In the genomic region with DNA sequence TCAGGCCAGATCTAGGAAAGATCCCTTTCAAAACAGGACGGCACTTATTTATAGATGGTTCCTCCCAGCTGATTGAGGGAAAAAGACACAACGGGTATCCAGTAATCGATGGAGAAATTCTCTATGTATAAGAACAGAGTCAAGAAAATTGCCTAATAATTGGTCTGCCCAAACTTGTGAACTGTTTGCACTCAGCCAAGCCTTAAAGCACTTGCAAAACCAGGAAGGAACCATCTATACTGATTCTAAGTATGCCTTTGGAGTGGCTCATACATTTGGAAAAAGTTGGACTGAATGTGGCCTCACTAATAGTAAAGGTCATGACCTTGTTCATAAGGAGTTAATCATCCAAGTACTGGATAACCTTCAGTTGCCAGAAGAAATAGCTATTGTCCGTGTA, we compare ENCODE assay signal across 37 cellular contexts. TPM values are rescaled to one million over a fixed set of nuclear protein-coding genes. Genes with fewer than 3 reads are reported as not detected.
"Had no signal": no experiment of that assay in that cellular context is flagged by ENCODE, and none has a peak within 500 bp of the region (broad histone marks: within the 10 kb centered on the region; RNA-seq: fewer than 3 reads in every experiment).

No MANE protein-coding gene starts in this region.

- H3K27ac ChIP-seq: brain microvascular endothelial cell, cardiac muscle cell, PC-9, RWPE1, WERI-Rb-1 had no signal

- DNase-seq: activated CD4-positive, alpha-beta memory T cell treated with anti-CD3 and anti-CD28 coated beads, Interleukin-2, amount 10 ng/mL, durations not matched to agents 7 days and 5 days; activated CD4-positive, alpha-beta T cell treated with anti-CD3 and anti-CD28 coated beads for 1 hour; activated CD4-positive, alpha-beta T cell treated with anti-CD3 and anti-CD28 coated beads for 48 hours; activated CD4-positive, CD25-positive, alpha-beta regulatory T cell; activated CD8-positive, alpha-beta memory T cell treated with anti-CD3 and anti-CD28 coated beads for 24 hours; activated CD8-positive, alpha-beta memory T cell treated with anti-CD3 and anti-CD28 coated beads, Interleukin-2, amount 10 ng/mL, durations not matched to agents 7 days and 5 days; activated CD8-positive, alpha-beta memory T cell treated with anti-CD3 and anti-CD28 coated beads, Interleukin-2, amount 50 U/mL, for 48 hours; activated effector memory CD4-positive, alpha-beta T cell treated with anti-CD3 and anti-CD28 coated beads, Interleukin-2, amount 50 U/mL, for 16 hours; activated naive CD4-positive, alpha-beta T cell; activated naive CD4-positive, alpha-beta T cell treated with anti-CD3 and anti-CD28 coated beads, Interleukin-2, amount 50 U/mL, for 16 hours; activated naive CD8-positive, alpha-beta T cell treated with anti-CD3 and anti-CD28 coated beads for 36 hours; activated T-cell treated with anti-CD3 and anti-CD28 coated beads, Interleukin-2, amount 50 U/mL, for 48 hours; amniotic stem cell; aorta; brain microvascular endothelial cell; NCI-H1092 treated with DMSO at 0.1 percent for 48 hours; NCI-H146; NCI-H187 treated with DMSO at 0.1 percent for 48 hours; NCI-H2081; NCI-H226; NCI-H446 treated with DMSO at 0.1 percent for 48 hours; NCI-H524; NCI-H69; PC-9; SIG-M5; T-cell; T-helper 2 cell; T-helper 9 cell; WERI-Rb-1 had no signal

- ATAC-seq: activated CD8-positive, alpha-beta memory T cell treated with anti-CD3 and anti-CD28 coated beads, Interleukin-2, amount 10 ng/mL, durations not matched to agents 7 days and 5 days; K562; Right ventricle myocardium inferior; SK-N-SH treated with all-trans-retinoic acid at 6 μM for 48 hours; T-cell had no signal

- H3K27me3 ChIP-seq: brain microvascular endothelial cell, cardiac muscle cell had no signal

- H3K36me3 ChIP-seq: brain microvascular endothelial cell, cardiac muscle cell, WERI-Rb-1 had no signal

- H3K4me3 ChIP-seq: cardiac muscle cell, K562, PC-9 had no signal

RNA-seq across cellular contexts. Expression of a gene that starts 5.9 kb away (rescaled TPM):
- total RNA-seq: activated CD4-positive, alpha-beta memory T cell treated with anti-CD3 and anti-CD28 coated beads, Interleukin-2, amount 10 ng/mL, durations not matched to agents 7 days and 5 days; activated CD8-positive, alpha-beta memory T cell treated with anti-CD3 and anti-CD28 coated beads, Interleukin-2, amount 10 ng/mL, durations not matched to agents 7 days and 5 days; activated naive CD8-positive, alpha-beta T cell treated with anti-CD3 and anti-CD28 coated beads for 36 hours; cardiac muscle cell; K562; M059J; OCI-LY7; PC-9; SK-MEL-5; T-cell had no signal
- polyA plus RNA-seq: cardiac muscle cell had no signal

RNA-seq across cellular contexts. Expression of a gene that starts 14.6 kb away (rescaled TPM):
- total RNA-seq: activated CD4-positive, alpha-beta memory T cell treated with anti-CD3 and anti-CD28 coated beads, Interleukin-2, amount 10 ng/mL, durations not matched to agents 7 days and 5 days; activated CD8-positive, alpha-beta memory T cell treated with anti-CD3 and anti-CD28 coated beads, Interleukin-2, amount 10 ng/mL, durations not matched to agents 7 days and 5 days; activated naive CD8-positive, alpha-beta T cell treated with anti-CD3 and anti-CD28 coated beads for 36 hours; cardiac muscle cell; M059J; OCI-LY7; PC-9; SK-MEL-5 had no signal
